ENCODE assay signal across 15 cellular contexts in genomic region chr9:94800424-94801117, GRCh38.
DNase-seq lines count a peak whose midpoint lies in the region; ATAC-seq and TF ChIP-seq lines count a peak whose summit lies in the region.
"Had no signal": no experiment of that assay in that cellular context is flagged by ENCODE, and none has a peak within 500 bp of the region (broad histone marks: within the 10 kb centered on the region; RNA-seq: fewer than 3 reads in every experiment).

No MANE protein-coding gene starts in this region.

- no peaks in the 10 kb centered on the region for H3K9me3 ChIP-seq in PC-9 (ENCODE audit: insufficient read depth, low read depth)
- no peaks in the 10 kb centered on the region for H3K9me3 ChIP-seq in mucosa of rectum (ENCODE audit: control insufficient read depth in 2 of 2, low read length in 2 of 2)
- H3K9me3 ChIP-seq in tibial nerve: no peaks in the 10 kb centered on the region
- H3K9me3 ChIP-seq: neutrophil had no signal

- in situ Hi-C loops in KBM-7 (cut with MboI; ENCODE audit: low pct_unique_long_range_greater_than_20kb, low sequenced_read_pairs): no loop called here

- no peak for ATAC-seq in HG02610 (IDR thresholded peaks at IDR 0.05; ENCODE audit: unreplicated experiment)
- ATAC-seq in GM21423 (IDR thresholded peaks at IDR 0.05; ENCODE audit: unreplicated experiment): no peak

- POLR2A ChIA-PET in PC-9 (lab: Charles Lee; ENCODE audit: unreplicated experiment): no interaction called here

- H3K4me2 ChIP-seq in PC-9: no peak overlapping the region

- H3K27me3 ChIP-seq in PC-9 (ENCODE audit: insufficient read depth, low read depth): no peaks in the 10 kb centered on the region
- no peaks in the 10 kb centered on the region for H3K27me3 ChIP-seq in mucosa of rectum (ENCODE audit: control insufficient read depth in 2 of 2, insufficient read depth in 2 of 2, low read length in 2 of 2)
- H3K27me3 ChIP-seq in tibial nerve: no peaks in the 10 kb centered on the region
- H3K27me3 ChIP-seq: neutrophil had no signal

- H3K79me2 ChIP-seq in PC-9 (ENCODE audit: low read depth): peaks cover 14% of the 10 kb centered on the region; the same call in 1 of the 2 replicates

- H3K4me1 ChIP-seq in PC-9 (replicated peaks; ENCODE audit: insufficient read depth) (peaks cover 47% of the 10 kb centered on the region), mucosa of rectum (ENCODE audit: control insufficient read depth in 2 of 2, insufficient read depth in 2 of 2, low read length in 2 of 2) (peaks cover 7 to 14% of the 10 kb centered on the region in 2 donors), tibial nerve (peaks cover 0 to 63% (median 30%) of the 10 kb centered on the region in 4 donors)

- no peaks in the 10 kb centered on the region for H4K20me1 ChIP-seq in PC-9 (ENCODE audit: insufficient read depth)

- 51 to 61% methylated on average over 8 of the region's 8 CpGs for WGBS in tibial nerve, 2 donors

- no peaks in the 10 kb centered on the region for H3K9me2 ChIP-seq in PC-9 (ENCODE audit: insufficient read depth)

- peaks cover 12% of the 10 kb centered on the region; the same call in 1 of the 2 replicates for H3K36me3 ChIP-seq in PC-9 (ENCODE audit: low read depth)
- H3K36me3 ChIP-seq in mucosa of rectum (ENCODE audit: control insufficient read depth in 2 of 2, insufficient read depth in 2 of 2, low read length in 2 of 2): peaks cover 3 to 7% of the 10 kb centered on the region in 2 donors
- no peaks in the 10 kb centered on the region for H3K36me3 ChIP-seq in tibial nerve

- 0 out of 2 replicates have a peak overlapping the region, but pooled peaks have one; percentile 7 for H3K27ac ChIP-seq in PC-9
- peak overlapping the region; percentile 78 for H3K27ac ChIP-seq in cingulate gyrus (ENCODE audit: low read depth, low read length)
- peak overlapping the region; percentile 66 to 69 for H3K27ac ChIP-seq in mucosa of rectum (ENCODE audit: low read depth in 2 of 2, low read length in 2 of 2)
- H3K27ac ChIP-seq in tibial nerve: peak overlapping the region; percentile 64 to 91 (median 80)
- H3K27ac ChIP-seq: neutrophil had no signal

- no peak overlapping the region for H3K4me3 ChIP-seq in PC-9
- no peak overlapping the region for H3K4me3 ChIP-seq in mucosa of rectum (ENCODE audit: low read length in 2 of 2)
- H3K4me3 ChIP-seq in tibial nerve: no peak overlapping the region

- peaks cover 20% of the 10 kb centered on the region for H3F3A ChIP-seq in PC-9 (ENCODE audit: insufficient read depth, low read depth)

- H3K9ac ChIP-seq in mucosa of rectum (ENCODE audit: low read depth in 1 of 2, low read length in 2 of 2): no peak overlapping the region

- H2AFZ ChIP-seq in PC-9: no peak overlapping the region

- TF ChIP-seq CTCF in PC-9 (conservative IDR thresholded peaks at IDR 0.05): no peak
- no peak for TF ChIP-seq CTCF in tibial nerve (IDR thresholded peaks at IDR 0.05)

- TF ChIP-seq POLR2A in tibial nerve (IDR thresholded peaks at IDR 0.05): peak in 1 of 2 donors; percentile 16

- DNase-seq in PC-9: no peak
- DNase-seq in tibial nerve (ENCODE audit: low spot score in 2 of 2): peak; percentile 31 to 55
- DNase-seq in KBM-7: no peak
- DNase-seq in DMS153 (lab: John Stamatoyannopoulos, UW): no peak
- DNase-seq: activated CD4-positive, alpha-beta T cell treated with anti-CD3 and anti-CD28 coated beads, Interleukin-2, amount 50 U/mL, for 1 hour; activated naive CD4-positive, alpha-beta T cell; CD8-positive, alpha-beta memory T cell; effector CD8-positive, alpha-beta T cell; MM.1S; stimulated activated CD4-positive, alpha-beta T cell treated with anti-CD3 and anti-CD28 coated beads, Interleukin-4, amount 100 ng/mL, for 24 hours had no signal

- intact Hi-C loops in PC-9 (cut with micrococcal nuclease; ENCODE audit: unreplicated experiment): no loop called here

- TSS peak; percentile 54 for BruUV-seq in PC-9 (replicated peaks; lab: Mats Ljungman, UMichigan)

- TF ChIP-seq EP300 in tibial nerve (IDR thresholded peaks at IDR 0.05): peak in 1 of 2 donors; percentile 88

- CTCF ChIA-PET in PC-9 (lab: Charles Lee): interaction anchor here (0.5 kb wide), 1 partner anchor 1661 kb away, joined by 4 read pairs; no protein-coding TSS in a partner anchor

Comparison
In these comparisons a context has a peak if more than half of its experiments do, and no peak if none do; other contexts are left out.
1. DNase-seq: peak in tibial nerve (2 of 2); none in PC-9 (0 of 2), KBM-7 (single experiment) and DMS153 (single experiment).
2. H3K27ac ChIP-seq: peak in every context shown above with its lines; median percentile 80 in tibial nerve; 78 in cingulate gyrus; 68 in mucosa of rectum; 7 in PC-9.